In genomic region chr3:16326724-16327349, GRCh38 we compare ENCODE assay signal across 1 cellular context.
TF ChIP-seq lines count a peak whose summit lies in the region.

No MANE protein-coding gene starts in this region.

TF ChIP-seq in GM12878, 131 proteins besides CTCF, POLR2A, EP300 and RAD21:
- no peak for TF ChIP-seq POU2F2 (IDR thresholded peaks at IDR 0.05; ENCODE audit: borderline replicate concordance, low read depth, low read length)
- no peak for TF ChIP-seq JUNB (IDR thresholded peaks at IDR 0.05)
- no peak for TF ChIP-seq BHLHE40 (IDR thresholded peaks at IDR 0.05; ENCODE audit: borderline replicate concordance in 1 of 2, low read depth in 2 of 2, low read length in 1 of 2)
- TF ChIP-seq TCF3 (IDR thresholded peaks at IDR 0.05; ENCODE audit: borderline replicate concordance, insufficient read depth, low read depth, low read length): no peak
- no peak for TF ChIP-seq POLR2AphosphoS2 (IDR thresholded peaks at IDR 0.05; ENCODE audit: low read depth, low read length)
- TF ChIP-seq POLR2AphosphoS5 (IDR thresholded peaks at IDR 0.05; ENCODE audit: low read length): peak; percentile 17; the same call in 1 of the 2 replicates
TF ChIP-seq in GM12878: peak in this region for 1.
